ENCODE assay signal across 8 cellular contexts in the genomic region with DNA sequence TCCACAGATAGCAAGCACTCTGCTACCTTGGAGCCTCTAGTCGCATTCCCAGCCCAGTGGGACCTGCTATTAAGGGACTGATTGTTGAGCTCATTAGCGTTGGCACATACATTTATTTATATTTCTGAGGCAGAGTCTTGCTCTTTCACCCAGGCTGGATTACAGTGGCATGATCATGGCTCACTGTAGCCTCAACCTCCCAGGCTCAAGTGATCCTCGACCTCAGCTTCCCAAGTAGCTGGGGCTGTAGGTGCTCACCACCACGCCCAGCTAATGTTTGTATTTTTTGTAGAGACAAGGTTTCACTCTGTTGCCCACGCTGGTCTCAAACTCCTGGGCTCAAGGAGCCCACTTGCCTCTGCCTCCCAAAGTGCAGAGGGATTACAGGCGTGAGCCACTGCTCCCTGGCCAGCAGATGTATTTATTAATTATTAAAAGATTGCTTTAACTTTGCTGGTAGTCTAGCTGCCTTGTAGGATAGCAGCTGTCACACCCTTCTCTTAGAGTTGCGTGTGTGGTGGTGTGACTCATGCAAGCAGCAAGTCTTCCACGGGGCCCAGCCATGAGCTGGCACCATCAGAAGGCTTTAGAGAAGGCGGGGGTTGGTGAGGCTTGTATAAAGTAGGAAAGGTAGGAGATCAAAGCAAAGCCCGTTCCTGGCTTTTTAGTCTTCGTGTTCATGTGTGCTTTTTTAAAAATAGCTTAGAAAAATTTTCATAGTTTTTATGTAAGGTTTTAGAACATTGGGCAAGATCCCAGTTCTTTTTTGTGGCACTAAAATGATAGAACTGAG. TPM values are rescaled to one million over a fixed set of nuclear protein-coding genes. Genes with fewer than 3 reads are reported as not detected.
A peak's percentile ranks its signal among the peaks of the same experiment; 100 is the strongest.
DNase-seq lines count a peak whose midpoint lies in the region; ATAC-seq and TF ChIP-seq lines count a peak whose summit lies in the region.

No MANE protein-coding gene starts in this region.

- H3K4ac ChIP-seq in mesenchymal stem cell (ENCODE audit: low read depth in 1 of 2, low read length in 2 of 2) = no peak overlapping the region

- H4K91ac ChIP-seq in mesenchymal stem cell (ENCODE audit: low read length) = no peak overlapping the region

- H2BK120ac ChIP-seq in mesenchymal stem cell (ENCODE audit: low read depth, low read length) = no peak overlapping the region

- POLR2A ChIA-PET in activated naive CD8-positive, alpha-beta T cell treated with anti-CD3 and anti-CD28 coated beads, Interleukin-2, amount 10 ng/mL, durations not matched to agents 7 days and 5 days (lab: Charles Lee) = no interaction called here

- H2BK12ac ChIP-seq in mesenchymal stem cell (ENCODE audit: low read length in 2 of 2) = no peak overlapping the region

- H3K27me3 Mint-ChIP-seq in activated naive CD8-positive, alpha-beta T cell treated with anti-CD3 and anti-CD28 coated beads, Interleukin-2, amount 10 ng/mL, durations not matched to agents 7 days and 5 days = no peaks in the 10 kb centered on the region

- H3K36me3 Mint-ChIP-seq in activated naive CD8-positive, alpha-beta T cell treated with anti-CD3 and anti-CD28 coated beads, Interleukin-2, amount 10 ng/mL, durations not matched to agents 7 days and 5 days = peaks cover 15% of the 10 kb centered on the region

- intact Hi-C loops in tibial artery (cut with DNase I; ENCODE audit: low total_unique reads) = no loop called here
- intact Hi-C loops in left colon (cut with DNase I, micrococcal nuclease) = no loop called here

- WGBS in mesenchymal stem cell = 59% methylated on average over 11 of the region's 11 CpGs

- H3K27ac ChIP-seq in mesenchymal stem cell (ENCODE audit: low read length, poor library complexity, severe bottlenecking) (no peak overlapping the region), tibial artery (peak overlapping the region; percentile 47 to 78)

- no peak for TF ChIP-seq CTCF in tibial artery (IDR thresholded peaks at IDR 0.05)

- H3K27ac Mint-ChIP-seq in activated naive CD8-positive, alpha-beta T cell treated with anti-CD3 and anti-CD28 coated beads, Interleukin-2, amount 10 ng/mL, durations not matched to agents 7 days and 5 days = no peak overlapping the region

- DNase-seq in stimulated activated naive CD4-positive, alpha-beta T cell treated with Interleukin-2 at 50 U/mL for 16 hours (lab: John Stamatoyannopoulos, UW) = peak; percentile 50
- no peak for DNase-seq in stimulated activated naive CD4-positive, alpha-beta T cell (lab: John Stamatoyannopoulos, UW)
- DNase-seq in activated naive CD8-positive, alpha-beta T cell treated with anti-CD3 and anti-CD28 coated beads, Interleukin-2, amount 10 ng/mL, durations not matched to agents 7 days and 5 days = no peak
- DNase-seq in mesenchymal stem cell = peak; percentile 83
- DNase-seq in tibial artery = peak; percentile 57 to 76
- no peak for DNase-seq in left colon
- no peak for DNase-seq in DMS153 treated with DMSO at 0.1 percent for 48 hours (lab: John Stamatoyannopoulos, UW; ENCODE audit: unreplicated experiment)
- DNase-seq in NCI-H2227 (lab: John Stamatoyannopoulos, UW; ENCODE audit: unreplicated experiment) = no peak

- no peaks in the 10 kb centered on the region for H3K9me3 Mint-ChIP-seq in activated naive CD8-positive, alpha-beta T cell treated with anti-CD3 and anti-CD28 coated beads, Interleukin-2, amount 10 ng/mL, durations not matched to agents 7 days and 5 days

- no peak overlapping the region for H3K4me3 ChIP-seq in mesenchymal stem cell (ENCODE audit: insufficient read depth in 1 of 2, low read depth in 1 of 2, low read length in 2 of 2)
- H3K4me3 ChIP-seq in tibial artery = no peak overlapping the region

- H3K23ac ChIP-seq in mesenchymal stem cell (ENCODE audit: low read length in 2 of 2) = no peak overlapping the region

- H3K79me1 ChIP-seq in mesenchymal stem cell (replicated peaks; ENCODE audit: low read length, poor library complexity, severe bottlenecking) = peaks cover 7% of the 10 kb centered on the region

- H3K36me3 ChIP-seq in mesenchymal stem cell (ENCODE audit: control insufficient read depth in 1 of 2, insufficient read depth in 2 of 2, low read depth in 1 of 2, low read length in 2 of 2) = peaks cover 30 to 81% of the 10 kb centered on the region in 2 experiments
- peaks cover 33 to 90% (median 61%) of the 10 kb centered on the region in 3 donors for H3K36me3 ChIP-seq in tibial artery

- no peak overlapping the region for H3K14ac ChIP-seq in mesenchymal stem cell (ENCODE audit: low read length in 2 of 2)

- no peak overlapping the region for H2AK5ac ChIP-seq in mesenchymal stem cell (ENCODE audit: low read length, severe bottlenecking)

- H3K9me3 ChIP-seq in mesenchymal stem cell (ENCODE audit: control insufficient read depth, low read length) (no peaks in the 10 kb centered on the region), tibial artery (no peaks in the 10 kb centered on the region)

- peaks cover 4% of the 10 kb centered on the region for H3K4me1 ChIP-seq in mesenchymal stem cell (ENCODE audit: control insufficient read depth, insufficient read depth, low read depth, low read length)
- peaks cover 0 to 37% (median 21%) of the 10 kb centered on the region in 4 donors for H3K4me1 ChIP-seq in tibial artery

- H3K18ac ChIP-seq in mesenchymal stem cell (ENCODE audit: low read depth in 1 of 2, low read length in 2 of 2) = no peak overlapping the region

- no peak overlapping the region for H3K4me3 Mint-ChIP-seq in activated naive CD8-positive, alpha-beta T cell treated with anti-CD3 and anti-CD28 coated beads, Interleukin-2, amount 10 ng/mL, durations not matched to agents 7 days and 5 days

- peak overlapping the region; percentile 46 for H3K9ac ChIP-seq in mesenchymal stem cell (ENCODE audit: low read length)

- peaks cover 7% of the 10 kb centered on the region for H3K4me1 Mint-ChIP-seq in activated naive CD8-positive, alpha-beta T cell treated with anti-CD3 and anti-CD28 coated beads, Interleukin-2, amount 10 ng/mL, durations not matched to agents 7 days and 5 days

- ATAC-seq in activated naive CD8-positive, alpha-beta T cell treated with anti-CD3 and anti-CD28 coated beads, Interleukin-2, amount 10 ng/mL, durations not matched to agents 7 days and 5 days (ENCODE audit: low read depth) = peak; percentile 73
- ATAC-seq in left colon = no peak

- H3K4me2 ChIP-seq in mesenchymal stem cell (ENCODE audit: low read length, poor library complexity, severe bottlenecking) = peak overlapping the region; percentile 16

- no peak overlapping the region for H4K8ac ChIP-seq in mesenchymal stem cell (ENCODE audit: low read length)

- H3K27me3 ChIP-seq in mesenchymal stem cell (ENCODE audit: control insufficient read depth in 1 of 2, insufficient read depth in 1 of 2, low read length in 2 of 2) (no peaks in the 10 kb centered on the region), tibial artery (no peaks in the 10 kb centered on the region)

- no peak overlapping the region for H2BK15ac ChIP-seq in mesenchymal stem cell (ENCODE audit: low read depth, poor library complexity, severe bottlenecking)

- no peak overlapping the region for H2BK5ac ChIP-seq in mesenchymal stem cell (ENCODE audit: low read depth, low read length, poor library complexity, severe bottlenecking)

- no peak overlapping the region for H2AFZ ChIP-seq in mesenchymal stem cell (ENCODE audit: low read depth, low read length)

RNA-seq across cellular contexts. Expression of gene ACTR5, which starts 16.5 kb away (rescaled TPM):
- total RNA-seq in activated naive CD8-positive, alpha-beta T cell treated with anti-CD3 and anti-CD28 coated beads, Interleukin-2, amount 10 ng/mL, durations not matched to agents 7 days and 5 days = 10 to 100 TPM; 10.4 to 11.9 TPM
- polyA plus RNA-seq in mesenchymal stem cell (2013, experiment 1 of 2) = 3.1 TPM
- 3.0 TPM for polyA plus RNA-seq in mesenchymal stem cell (2013, experiment 2 of 2)
- total RNA-seq in left colon = 10 to 100 TPM in 1 of 2 donors, 1 to 10 TPM in 1; 5.9 to 10.1 TPM

RNA-seq across cellular contexts. Expression of gene SLC32A1, which starts 40.5 kb away (rescaled TPM):
- total RNA-seq in activated naive CD8-positive, alpha-beta T cell treated with anti-CD3 and anti-CD28 coated beads, Interleukin-2, amount 10 ng/mL, durations not matched to agents 7 days and 5 days = not detected
- polyA plus RNA-seq in mesenchymal stem cell (2013, experiment 1 of 2) = not detected
- polyA plus RNA-seq in mesenchymal stem cell (2013, experiment 2 of 2) = not detected
- under 1 TPM; 0.09 to 0.20 TPM for total RNA-seq in left colon

RNA-seq across cellular contexts. Expression of gene PPP1R16B, which starts 40.7 kb away (rescaled TPM):
- total RNA-seq in activated naive CD8-positive, alpha-beta T cell treated with anti-CD3 and anti-CD28 coated beads, Interleukin-2, amount 10 ng/mL, durations not matched to agents 7 days and 5 days = 10 to 100 TPM; 72.9 to 73.4 TPM
- polyA plus RNA-seq in mesenchymal stem cell (2013, experiment 1 of 2) = not detected
- polyA plus RNA-seq in mesenchymal stem cell (2013, experiment 2 of 2) = not detected
- total RNA-seq in left colon = 1 to 10 TPM; 2.1 to 4.4 TPM

Comparison
In these comparisons a context has a peak if more than half of its experiments do, and no peak if none do; other contexts are left out.
1. DNase-seq: peak in stimulated activated naive CD4-positive, alpha-beta T cell treated with Interleukin-2 at 50 U/mL for 16 hours (single experiment), mesenchymal stem cell (single experiment) and tibial artery (2 of 2); none in stimulated activated naive CD4-positive, alpha-beta T cell (0 of 6), activated naive CD8-positive, alpha-beta T cell treated with anti-CD3 and anti-CD28 coated beads, Interleukin-2, amount 10 ng/mL, durations not matched to agents 7 days and 5 days (single experiment), left colon (0 of 2), DMS153 treated with DMSO at 0.1 percent for 48 hours (single experiment) and NCI-H2227 (single experiment).
2. RNA of gene PPP1R16B, which starts 40.7 kb away (total RNA-seq): 72.9 to 73.4 TPM in activated naive CD8-positive, alpha-beta T cell treated with anti-CD3 and anti-CD28 coated beads, Interleukin-2, amount 10 ng/mL, durations not matched to agents 7 days and 5 days; 2.1 to 4.4 TPM in left colon; every median in the first group is over 10 times any median in the second.